In the genomic region with DNA sequence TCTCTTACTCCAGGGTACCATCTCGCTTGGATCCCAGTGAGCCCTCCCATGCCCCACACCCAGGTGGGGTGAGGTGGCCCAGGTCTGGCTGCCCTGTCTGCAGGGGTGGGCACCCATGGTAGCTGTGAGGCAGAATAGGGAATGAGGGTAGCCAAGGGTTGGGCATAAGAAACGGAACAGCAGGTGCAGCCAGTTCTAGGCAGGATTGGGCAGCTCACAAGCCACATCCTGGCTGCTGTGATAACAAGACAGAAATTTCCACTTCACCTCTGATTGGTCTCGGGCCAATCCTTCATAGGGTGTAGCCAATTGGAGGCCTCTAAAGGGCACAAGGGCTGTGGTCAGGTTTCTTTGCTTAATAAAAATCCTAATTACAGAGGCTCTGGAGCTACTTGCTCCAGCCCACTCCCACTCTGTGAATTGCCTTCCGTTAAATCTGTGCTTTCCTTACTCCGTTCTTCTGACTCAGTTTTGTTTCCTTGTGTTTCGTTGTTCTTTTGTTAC, we compare ENCODE assay signal across 2 cellular contexts.
TF ChIP-seq lines count a peak whose summit lies in the region.

No MANE protein-coding gene starts in this region.

TF ChIP-seq in HCT116, 20 proteins besides CTCF, POLR2A, EP300 and RAD21:
- TF ChIP-seq YY1 (IDR thresholded peaks at IDR 0.05; ENCODE audit: extremely low read depth, insufficient replicate concordance, low read depth, low read length) (no peak), POLR2AphosphoS5 (IDR thresholded peaks at IDR 0.05; ENCODE audit: low read depth, low read length) (no peak), CEBPB (IDR thresholded peaks at IDR 0.05; ENCODE audit: low read depth) (no peak), EZH2phosphoT487 (IDR thresholded peaks at IDR 0.05; ENCODE audit: borderline replicate concordance) (no peak), CBX3 (IDR thresholded peaks at IDR 0.05; ENCODE audit: low read depth) (no peak), EZH2 (IDR thresholded peaks at IDR 0.05) (no peak), SP1 (IDR thresholded peaks at IDR 0.05; ENCODE audit: low read depth) (no peak; the same call in 1 of the 2 replicates), ZFX (IDR thresholded peaks at IDR 0.05) (no peak), SRF (IDR thresholded peaks at IDR 0.05; ENCODE audit: low read depth) (no peak), SIN3A (IDR thresholded peaks at IDR 0.05; ENCODE audit: low read depth) (no peak)
- TF ChIP-seq, protein P1, sequence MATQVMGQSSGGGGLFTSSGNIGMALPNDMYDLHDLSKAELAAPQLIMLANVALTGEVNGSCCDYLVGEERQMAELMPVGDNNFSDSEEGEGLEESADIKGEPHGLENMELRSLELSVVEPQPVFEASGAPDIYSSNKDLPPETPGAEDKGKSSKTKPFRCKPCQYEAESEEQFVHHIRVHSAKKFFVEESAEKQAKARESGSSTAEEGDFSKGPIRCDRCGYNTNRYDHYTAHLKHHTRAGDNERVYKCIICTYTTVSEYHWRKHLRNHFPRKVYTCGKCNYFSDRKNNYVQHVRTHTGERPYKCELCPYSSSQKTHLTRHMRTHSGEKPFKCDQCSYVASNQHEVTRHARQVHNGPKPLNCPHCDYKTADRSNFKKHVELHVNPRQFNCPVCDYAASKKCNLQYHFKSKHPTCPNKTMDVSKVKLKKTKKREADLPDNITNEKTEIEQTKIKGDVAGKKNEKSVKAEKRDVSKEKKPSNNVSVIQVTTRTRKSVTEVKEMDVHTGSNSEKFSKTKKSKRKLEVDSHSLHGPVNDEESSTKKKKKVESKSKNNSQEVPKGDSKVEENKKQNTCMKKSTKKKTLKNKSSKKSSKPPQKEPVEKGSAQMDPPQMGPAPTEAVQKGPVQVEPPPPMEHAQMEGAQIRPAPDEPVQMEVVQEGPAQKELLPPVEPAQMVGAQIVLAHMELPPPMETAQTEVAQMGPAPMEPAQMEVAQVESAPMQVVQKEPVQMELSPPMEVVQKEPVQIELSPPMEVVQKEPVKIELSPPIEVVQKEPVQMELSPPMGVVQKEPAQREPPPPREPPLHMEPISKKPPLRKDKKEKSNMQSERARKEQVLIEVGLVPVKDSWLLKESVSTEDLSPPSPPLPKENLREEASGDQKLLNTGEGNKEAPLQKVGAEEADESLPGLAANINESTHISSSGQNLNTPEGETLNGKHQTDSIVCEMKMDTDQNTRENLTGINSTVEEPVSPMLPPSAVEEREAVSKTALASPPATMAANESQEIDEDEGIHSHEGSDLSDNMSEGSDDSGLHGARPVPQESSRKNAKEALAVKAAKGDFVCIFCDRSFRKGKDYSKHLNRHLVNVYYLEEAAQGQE (IDR thresholded peaks at IDR 0.05; ENCODE audit: low read depth) = no peak
TF ChIP-seq in HCT116: peak in this region for 0.

TF ChIP-seq in endothelial cell of umbilical vein, 7 proteins besides CTCF, POLR2A, EP300 and RAD21:
- TF ChIP-seq FOS (IDR thresholded peaks at IDR 0.05; ENCODE audit: borderline replicate concordance, insufficient read depth, low read length) (no peak), GATA2 (IDR thresholded peaks at IDR 0.05; ENCODE audit: insufficient read depth, insufficient read length, low read depth, low read length) (no peak), MYC (IDR thresholded peaks at IDR 0.05; ENCODE audit: low read depth, low read length) (no peak)
TF ChIP-seq in endothelial cell of umbilical vein: peak in this region for 0.
